In genomic region chr4:127579821-127580220, GRCh38 we compare ENCODE assay signal across 26 cellular contexts.
"Had no signal": no experiment of that assay in that cellular context is flagged by ENCODE, and none has a peak within 500 bp of the region (broad histone marks: within the 10 kb centered on the region; RNA-seq: fewer than 3 reads in every experiment).

No MANE protein-coding gene starts in this region.

- H3K4me3 ChIP-seq: neural progenitor cell, ovary, psoas muscle, right lobe of liver, sigmoid colon, stomach, thoracic aorta, thyroid gland, tibial nerve, vagina had no signal

- H3K9me3 Mint-ChIP-seq: nephron; stimulated activated memory B cell treated with anti-CD40 and anti-IgM and Interleukin-4, amounts not matched to agents 10 μg/mL and 1 μg/mL and 100 μg/mL, for 72 hours; stimulated activated naive CD8-positive, alpha-beta T cell treated with anti-CD3 and anti-CD28 coated beads, Interleukin-15, Interleukin-2, amounts not matched to agents 100 ng/mL and 50 ng/mL, for 24 hours had no signal

- H3K27me3 Mint-ChIP-seq: progenitor cell of endocrine pancreas had no signal

- H3K79me2 ChIP-seq: parathyroid adenoma had no signal

- H3K27me3 ChIP-seq: neural progenitor cell, ovary, right lobe of liver, sigmoid colon, stomach, thyroid gland, tibial nerve, vagina had no signal

- H2AFZ ChIP-seq: parathyroid adenoma had no signal

- H3K36me3 ChIP-seq: neural progenitor cell, ovary, right lobe of liver, sigmoid colon, stomach, thoracic aorta, thyroid gland, tibial nerve, vagina had no signal

- H3K4me1 ChIP-seq: neural progenitor cell, parathyroid adenoma, psoas muscle, right lobe of liver, sigmoid colon, stomach, thyroid gland, tibial nerve, vagina had no signal

- H3K4me1 Mint-ChIP-seq: naive B cell; natural killer cell; neural progenitor cell; stimulated activated memory B cell treated with anti-CD40 and anti-IgM and Interleukin-4, amounts not matched to agents 10 μg/mL and 1 μg/mL and 100 μg/mL, for 72 hours had no signal

- H3K4me3 Mint-ChIP-seq: naive B cell; natural killer cell; nephron; neural progenitor cell; stimulated activated memory B cell treated with anti-CD40 and anti-IgM and Interleukin-4, amounts not matched to agents 10 μg/mL and 1 μg/mL and 100 μg/mL, for 72 hours; stimulated activated naive CD8-positive, alpha-beta T cell treated with anti-CD3 and anti-CD28 coated beads, Interleukin-15, Interleukin-2, amounts not matched to agents 100 ng/mL and 50 ng/mL, for 24 hours had no signal

- H3K27ac ChIP-seq: neural progenitor cell, ovary, parathyroid adenoma, psoas muscle, right lobe of liver, sigmoid colon, stomach, thoracic aorta, thyroid gland, tibial nerve, vagina had no signal

- DNase-seq: naive B cell; natural killer cell; occipital lobe; ovary; psoas muscle; right lobe of liver; sigmoid colon; small intestine; stimulated activated CD4-positive, alpha-beta T cell treated with anti-CD3 and anti-CD28 coated beads, Interleukin-15, amount 100 ng/mL, for 24 hours; stimulated activated CD4-positive, alpha-beta T cell treated with anti-CD3 and anti-CD28 coated beads, Interleukin-2, amount 100 ng/mL, for 24 hours; stimulated activated CD4-positive, alpha-beta T cell treated with anti-CD3 and anti-CD28 coated beads, Interleukin-2, amount 100 ng/mL, for 48 hours; stimulated activated CD4-positive, alpha-beta T cell treated with anti-CD3 and anti-CD28 coated beads, Interleukin-4, amount 100 ng/mL, for 24 hours; stimulated activated naive CD4-positive, alpha-beta T cell; stomach; thyroid gland; trophoblast cell had no signal

- ATAC-seq: natural killer cell; psoas muscle; right cardiac atrium; stimulated activated memory B cell treated with anti-CD40 and anti-IgM and Interleukin-4, amounts not matched to agents 10 μg/mL and 1 μg/mL and 100 μg/mL, for 72 hours had no signal

- H3K9me3 ChIP-seq: ovary, psoas muscle, right lobe of liver, sigmoid colon, stomach, thoracic aorta, thyroid gland, tibial nerve, vagina had no signal

- H3K9ac ChIP-seq: neural progenitor cell, parathyroid adenoma had no signal

- H3K4me2 ChIP-seq: neural progenitor cell had no signal

- H3K36me3 Mint-ChIP-seq: naive B cell; natural killer cell; neural progenitor cell; stimulated activated memory B cell treated with anti-CD40 and anti-IgM and Interleukin-4, amounts not matched to agents 10 μg/mL and 1 μg/mL and 100 μg/mL, for 72 hours had no signal

- H3K27ac Mint-ChIP-seq: naive B cell; natural killer cell; neural progenitor cell; progenitor cell of endocrine pancreas; stimulated activated memory B cell treated with anti-CD40 and anti-IgM and Interleukin-4, amounts not matched to agents 10 μg/mL and 1 μg/mL and 100 μg/mL, for 72 hours; stimulated activated naive CD8-positive, alpha-beta T cell treated with anti-CD3 and anti-CD28 coated beads, Interleukin-15, Interleukin-2, amounts not matched to agents 100 ng/mL and 50 ng/mL, for 24 hours had no signal
